Comparison of ENCODE assay signal across 8 cellular contexts in the genomic region with DNA sequence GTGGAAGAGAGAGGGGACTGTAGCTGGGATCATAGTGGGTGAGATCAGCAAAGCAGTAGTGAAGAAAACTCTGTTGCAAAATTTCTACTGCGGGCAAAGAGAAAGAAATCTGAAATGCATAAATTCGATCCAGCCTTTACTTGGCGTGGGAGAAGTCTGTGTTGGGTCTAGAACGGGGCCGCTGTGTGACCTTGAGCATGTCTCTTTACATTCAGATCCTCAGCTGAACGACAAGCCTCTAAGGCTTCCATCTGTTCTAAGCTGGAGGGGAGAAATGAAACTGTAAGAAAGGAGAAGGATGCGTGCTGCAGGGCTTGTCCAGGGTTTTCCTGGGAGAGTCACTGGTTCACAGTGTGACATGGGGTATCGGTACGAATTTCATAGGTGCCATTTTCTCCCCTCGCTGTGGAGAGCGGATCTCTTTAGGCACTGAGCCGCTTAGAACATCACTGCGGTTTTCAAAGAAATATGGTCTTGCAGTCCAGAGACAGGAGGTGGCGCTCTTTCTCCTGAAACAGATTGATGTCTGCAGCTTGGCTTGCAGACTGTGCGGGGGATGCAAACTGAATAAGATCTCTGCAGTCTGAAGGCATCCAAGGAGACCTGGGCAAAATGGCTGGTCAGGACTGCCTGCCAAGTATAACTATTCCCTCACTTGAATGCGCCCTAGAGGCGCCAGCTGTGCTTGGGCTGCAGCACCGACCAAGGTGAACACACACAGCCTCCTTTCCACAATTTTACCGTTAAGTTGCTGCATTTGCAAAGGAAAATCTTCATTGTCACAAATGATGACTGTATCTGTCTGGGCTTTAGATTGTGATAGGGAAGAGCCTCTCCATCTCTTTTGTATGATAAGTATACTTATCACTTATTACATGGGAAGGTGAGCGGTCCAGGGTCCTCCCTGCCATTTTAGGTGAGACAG.
DNase-seq lines count a peak whose midpoint lies in the region; ATAC-seq and TF ChIP-seq lines count a peak whose summit lies in the region.

No MANE protein-coding gene starts in this region.

- peaks cover 7 to 9% of the 10 kb centered on the region in 2 experiments for H3K4me1 Mint-ChIP-seq in H9
- H3K4me1 Mint-ChIP-seq in activated naive CD8-positive, alpha-beta T cell treated with anti-CD3 and anti-CD28 coated beads, Interleukin-2, amount 50 U/mL, for 24 hours = peaks cover 70% of the 10 kb centered on the region

- H3K4me2 ChIP-seq in H9 (ENCODE audit: insufficient read depth, insufficient read length, low read length) = peak overlapping the region; percentile 37

- H4K20me1 ChIP-seq in H9 (ENCODE audit: control insufficient read depth, insufficient read depth, insufficient read length) = no peaks in the 10 kb centered on the region

- TF ChIP-seq CTCF in H9 (conservative IDR thresholded peaks at IDR 0.05) = peak; percentile 88
- peak; percentile 77 for TF ChIP-seq CTCF in left ventricle myocardium inferior (IDR thresholded peaks at IDR 0.05; ENCODE audit: borderline replicate concordance)

- H3T11ph ChIP-seq in H9 (ENCODE audit: low read length) = no peak overlapping the region

- H3K27ac ChIP-seq in H9 (ENCODE audit: insufficient read length, low read depth, low read length) (no peak overlapping the region), left ventricle myocardium inferior (replicated peaks) (peak overlapping the region; percentile 6)

- intact Hi-C loops in left ventricle myocardium inferior (cut with micrococcal nuclease) = loop anchor here (10.0 kb wide), 1 partner anchor 135 kb away; a partner anchor contains a TSS

- H3K23ac ChIP-seq in H9 (ENCODE audit: insufficient read length, low read depth, low read length) = no peak overlapping the region

- no CpG with 5 or more reads among the region's 20 CpGs for WGBS in H9 (ENCODE audit: extremely low coverage, insufficient read length, low lambda C conversion rate)

- no peaks in the 10 kb centered on the region; the same call in 1 of the 2 replicates for H3K27me3 Mint-ChIP-seq in H9 (ENCODE audit: low read depth)
- H3K27me3 Mint-ChIP-seq in activated naive CD8-positive, alpha-beta T cell treated with anti-CD3 and anti-CD28 coated beads, Interleukin-2, amount 50 U/mL, for 24 hours = no peaks in the 10 kb centered on the region

- peak; percentile 85 for ATAC-seq in activated naive CD8-positive, alpha-beta T cell treated with anti-CD3 and anti-CD28 coated beads, Interleukin-2, amount 50 U/mL, for 24 hours
- ATAC-seq in HG02970 (IDR thresholded peaks at IDR 0.05; ENCODE audit: low FRiP score, unreplicated experiment) = no peak

- H4K5ac ChIP-seq in H9 (ENCODE audit: insufficient read length, low read depth, low read length) = no peak overlapping the region

- no peaks in the 10 kb centered on the region for H3K9me3 ChIP-seq in H9 (ENCODE audit: control insufficient read depth, low read depth, low read length)
- no peaks in the 10 kb centered on the region for H3K9me3 ChIP-seq in left ventricle myocardium inferior (replicated peaks)

- no peak overlapping the region for H4K91ac ChIP-seq in H9 (ENCODE audit: insufficient read length, low read depth, low read length)

- DNase-seq in G401 (ENCODE audit: low spot score) (peak; percentile 92), H9 (peak; percentile 87), NCI-H1092 treated with DMSO at 0.1 percent for 48 hours (lab: John Stamatoyannopoulos, UW) (peak; percentile 81), SW 1271 (lab: John Stamatoyannopoulos, UW) (peak; percentile 2 to 39), left ventricle myocardium inferior (peak; percentile 51), retina (peak; percentile 75)
- peak; percentile 85 for DNase-seq in activated naive CD8-positive, alpha-beta T cell treated with anti-CD3 and anti-CD28 coated beads, Interleukin-2, amount 50 U/mL, for 24 hours

- H3K36me3 ChIP-seq in left ventricle myocardium inferior = no peaks in the 10 kb centered on the region

- H2BK20ac ChIP-seq in H9 (ENCODE audit: low read depth, low read length, poor library complexity, severe bottlenecking) = no peak overlapping the region

- peak overlapping the region; percentile 28 to 33; a peak in 3 of 5 replicates for H3K4me3 Mint-ChIP-seq in H9
- peak overlapping the region; percentile 64 for H3K4me3 Mint-ChIP-seq in activated naive CD8-positive, alpha-beta T cell treated with anti-CD3 and anti-CD28 coated beads, Interleukin-2, amount 50 U/mL, for 24 hours

- no peak overlapping the region for H3K56ac ChIP-seq in H9 (ENCODE audit: insufficient read length, low read depth, low read length)

- H4K8ac ChIP-seq in H9 (replicated peaks; ENCODE audit: insufficient read length, low read depth, low read length) = no peak overlapping the region

- no peak overlapping the region for H2BK120ac ChIP-seq in H9 (ENCODE audit: low read depth, low read length, poor library complexity, severe bottlenecking)

- no peaks in the 10 kb centered on the region for H3K36me3 Mint-ChIP-seq in H9 (ENCODE audit: insufficient read depth in 1 of 3, low read depth in 3 of 3)
- peaks cover under 1% of the 10 kb centered on the region for H3K36me3 Mint-ChIP-seq in activated naive CD8-positive, alpha-beta T cell treated with anti-CD3 and anti-CD28 coated beads, Interleukin-2, amount 50 U/mL, for 24 hours (ENCODE audit: low read depth)

- 0 out of 2 replicates have a peak overlapping the region, but pooled peaks have one; percentile 68 for H3K14ac ChIP-seq in H9 (ENCODE audit: insufficient read depth, low read length)

- H3K23me2 ChIP-seq in H9 (ENCODE audit: insufficient read length, low read depth, low read length, poor library complexity, severe bottlenecking) = no peaks in the 10 kb centered on the region

- no peak overlapping the region for H2AK5ac ChIP-seq in H9 (ENCODE audit: insufficient read length, low read length)

- H2BK12ac ChIP-seq in H9 (ENCODE audit: insufficient read length, low read depth, low read length) = no peak overlapping the region

- H3K27ac Mint-ChIP-seq in H9 = peak overlapping the region in 1 of 3 experiments; percentile 10; a peak in 1 of 7 replicates
- H3K27ac Mint-ChIP-seq in activated naive CD8-positive, alpha-beta T cell treated with anti-CD3 and anti-CD28 coated beads, Interleukin-2, amount 50 U/mL, for 24 hours = peak overlapping the region; percentile 71

- H3K9ac ChIP-seq in H9 (ENCODE audit: extremely low read depth, insufficient read length, low read length) = no peak overlapping the region

- no peak overlapping the region for H2BK5ac ChIP-seq in H9 (ENCODE audit: insufficient read length, low read length)

- H3K79me1 ChIP-seq in H9 (ENCODE audit: insufficient read depth, low read depth, low read length, poor library complexity, severe bottlenecking) = no peaks in the 10 kb centered on the region

- peak overlapping the region; percentile 76 for H2AFZ ChIP-seq in H9 (ENCODE audit: low read length)

- in situ Hi-C loops in G401 (cut with HindIII; ENCODE audit: low sequenced_read_pairs) = no loop called here

- no peaks in the 10 kb centered on the region for H3K4me1 ChIP-seq in H9 (ENCODE audit: insufficient read depth, low read length)
- peaks cover 6% of the 10 kb centered on the region for H3K4me1 ChIP-seq in left ventricle myocardium inferior

- no peak overlapping the region for H3K4ac ChIP-seq in H9 (ENCODE audit: low read depth, low read length)

- no peaks in the 10 kb centered on the region for H3K79me2 ChIP-seq in H9 (ENCODE audit: insufficient read depth, low read length)

- H3K9me3 Mint-ChIP-seq in H9 = no peaks in the 10 kb centered on the region
- peaks cover 2% of the 10 kb centered on the region for H3K9me3 Mint-ChIP-seq in activated naive CD8-positive, alpha-beta T cell treated with anti-CD3 and anti-CD28 coated beads, Interleukin-2, amount 50 U/mL, for 24 hours

- H2BK15ac ChIP-seq in H9 (ENCODE audit: low read depth, low read length) = no peak overlapping the region

- H3K4me3 ChIP-seq in left ventricle myocardium inferior = peak overlapping the region; percentile 47

- H3K27me3 ChIP-seq in H9 (ENCODE audit: insufficient read depth, low read length) (no peaks in the 10 kb centered on the region), left ventricle myocardium inferior (ENCODE audit: low read depth) (no peaks in the 10 kb centered on the region)

- H3K18ac ChIP-seq in H9 (ENCODE audit: insufficient read length, low read depth, low read length) = no peak overlapping the region

Comparison
In these comparisons a context has a peak if more than half of its experiments do, and no peak if none do; other contexts are left out.
1. DNase-seq: peak in every context shown above with its lines; median percentile 92 in G401; 87 in H9; 85 in activated naive CD8-positive, alpha-beta T cell treated with anti-CD3 and anti-CD28 coated beads, Interleukin-2, amount 50 U/mL, for 24 hours; 81 in NCI-H1092 treated with DMSO at 0.1 percent for 48 hours; 75 in retina; 51 in left ventricle myocardium inferior; 20 in SW 1271.